ENCODE assay signal across 4 cellular contexts in the genomic region with DNA sequence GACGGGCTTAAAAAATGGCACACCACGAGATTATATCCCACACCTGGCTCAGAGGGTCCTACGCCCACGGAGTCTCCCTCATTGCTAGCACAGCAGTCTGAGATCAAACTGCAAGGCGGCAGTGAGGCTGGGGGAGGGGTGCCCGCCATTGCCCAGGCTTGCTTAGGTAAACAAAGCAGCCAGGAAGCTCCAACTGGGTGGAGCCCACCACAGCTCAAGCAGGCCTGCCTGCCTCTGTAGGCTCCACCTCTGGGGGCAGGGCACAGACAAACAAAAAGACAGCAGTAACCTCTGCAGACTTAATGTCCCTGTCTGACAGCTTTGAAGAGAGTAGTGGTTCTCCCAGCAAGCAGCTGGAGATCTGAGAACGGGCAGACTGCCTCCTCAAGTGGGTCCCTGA.
DNase-seq lines count a peak whose midpoint lies in the region; ATAC-seq, FAIRE-seq and TF ChIP-seq lines count a peak whose summit lies in the region.
"Not testable (repeated sequence)": the region's sequence is repeated elsewhere in the genome, so short reads cannot be mapped to it uniquely, and the experiment has no call there.

No MANE protein-coding gene starts in this region.

- H3K27me3 Mint-ChIP-seq in WTC11 (ENCODE audit: low read depth), result not testable (repeated sequence)

- 5% methylated on average over 5 of the region's 7 CpGs for WGBS in K562 (ENCODE audit: insufficient coverage, low coverage, missing lambda C conversion rate)
- 47% methylated on average over 6 of the region's 7 CpGs for WGBS in HepG2 (ENCODE audit: low lambda C conversion rate)

- H3K27ac ChIP-seq in K562 (ENCODE audit: extremely low read depth, low read depth, low read length); HepG2 (ENCODE audit: extremely low read length, insufficient read depth, low read length): not testable (repeated sequence)

- POLR2A ChIA-PET in WTC11 (lab: Charles Lee); K562 (lab: Yijun Ruan, JAX); HepG2 (lab: Yijun Ruan, JAX): not testable (repeated sequence)

- in situ Hi-C loops in K562 (cut with MboI); HepG2 (cut with HindIII; ENCODE audit: extremely low pct_ligation_motif_present, low pct_unique_long_range_greater_than_20kb): not testable (repeated sequence)

- H3K9me3 Mint-ChIP-seq in WTC11, result peaks cover 31% of the 10 kb centered on the region

- H3K4me3 Mint-ChIP-seq in WTC11, result peak overlapping the region; percentile 22; the same call in 1 of the 2 replicates

- not testable (repeated sequence) for TF ChIP-seq EP300 in K562 (IDR thresholded peaks at IDR 0.05; ENCODE audit: low read length); HepG2 (IDR thresholded peaks at IDR 0.05; ENCODE audit: low read depth in 2 of 2, low read length in 2 of 2); HepG2 (CRISPR knock-in tag; IDR thresholded peaks at IDR 0.05; ENCODE audit: borderline replicate concordance)

- intact Hi-C loops in K562 (cut with micrococcal nuclease); Right ventricle myocardium inferior (cut with DNase I); HepG2 (cut with micrococcal nuclease; ENCODE audit: unreplicated experiment): not testable (repeated sequence)

- H3K27ac Mint-ChIP-seq in WTC11, result not testable (repeated sequence)

- not testable (repeated sequence) for H3K9me3 ChIP-seq in K562 (replicated peaks; ENCODE audit: control insufficient read depth, insufficient read depth, low read depth, low read length); HepG2 (ENCODE audit: low read length)

- H3K9ac ChIP-seq in K562 (ENCODE audit: insufficient read depth in 1 of 2, low read depth in 2 of 2, low read length in 2 of 2); HepG2 (ENCODE audit: insufficient read depth, low read depth, low read length): not testable (repeated sequence)

- not testable (repeated sequence) for H3K4me2 ChIP-seq in K562 (ENCODE audit: insufficient read depth, low read length); HepG2 (ENCODE audit: low read depth, low read length)

- not testable (repeated sequence) for H3K79me2 ChIP-seq in K562 (ENCODE audit: control insufficient read depth, insufficient read depth, low read length); HepG2 (ENCODE audit: insufficient read depth, low read length)

- not testable (repeated sequence) for H3K27me3 ChIP-seq in K562 (ENCODE audit: control insufficient read depth in 2 of 2, insufficient read depth in 2 of 2, low read length in 2 of 2); HepG2 (ENCODE audit: control insufficient read depth in 1 of 2, insufficient read depth in 2 of 2, low read length in 2 of 2)

- H2AFZ ChIP-seq in K562 (ENCODE audit: low read depth, low read length); HepG2 (ENCODE audit: low read length): not testable (repeated sequence)

- peaks cover 15% of the 10 kb centered on the region for H3K4me1 Mint-ChIP-seq in WTC11

- TF ChIP-seq POLR2A in K562 (conservative IDR thresholded peaks at IDR 0.05); HepG2 (IDR thresholded peaks at IDR 0.05; ENCODE audit: insufficient read depth in 1 of 2, low read depth in 2 of 2, low read length in 2 of 2): not testable (repeated sequence)

- peaks cover 28% of the 10 kb centered on the region for H3K36me3 Mint-ChIP-seq in WTC11

- not testable (repeated sequence) for H3K36me3 ChIP-seq in K562 (ENCODE audit: control insufficient read depth, insufficient read depth, low read length); HepG2 (replicated peaks in 1 of 2; ENCODE audit: control insufficient read depth in 1 of 2, insufficient read depth in 2 of 2, low read length in 2 of 2)

- not testable (repeated sequence) for ATAC-seq in WTC11, K562, Right ventricle myocardium inferior, HepG2

- not testable (repeated sequence) for H4K20me1 ChIP-seq in K562 (replicated peaks; ENCODE audit: control insufficient read depth, insufficient read depth, low read length); HepG2 (ENCODE audit: insufficient read depth, low read length)

- TF ChIP-seq CTCF in WTC11 (IDR thresholded peaks at IDR 0.05); K562 (IDR thresholded peaks at IDR 0.05 in 2 of 3, conservative IDR thresholded peaks at IDR 0.05 in 1 of 3; ENCODE audit: insufficient read depth in 2 of 3, low read depth in 1 of 3, low read length in 3 of 3); HepG2 (CRISPR knock-in tag; IDR thresholded peaks at IDR 0.05): not testable (repeated sequence)

- not testable (repeated sequence) for BruUV-seq in K562 (replicated peaks; lab: Mats Ljungman, UMichigan); HepG2 (replicated peaks; lab: Mats Ljungman, UMichigan)

- not testable (repeated sequence) for FAIRE-seq in K562 (lab: Jason Lieb, UNC); HepG2 (lab: Jason Lieb, UNC)

- not testable (repeated sequence) for H3K9me1 ChIP-seq in K562 (ENCODE audit: control insufficient read depth, insufficient read depth, low read length)

- not testable (repeated sequence) for H3K4me3 ChIP-seq in K562; HepG2 (replicated peaks in 1 of 3; ENCODE audit: insufficient read depth in 1 of 3, low read depth in 2 of 3, low read length in 3 of 3)

- DNase-seq in WTC11 (ENCODE audit: low spot score); K562 (ENCODE audit: extremely low read depth in 1 of 4, low spot score in 3 of 4); HepG2 (ENCODE audit: low spot score): not testable (repeated sequence)
- DNase-seq in Right ventricle myocardium inferior (ENCODE audit: missing footprints), result peak; percentile 21

- CTCF ChIA-PET in WTC11 (lab: Charles Lee), result interaction anchor here (0.9 kb wide), 1 partner anchor 326 kb away, joined by 3 read pairs; no protein-coding TSS in a partner anchor
- CTCF ChIA-PET in K562 (lab: Yijun Ruan, JAX; ENCODE audit: low intra/inter-chr PET ratio); HepG2 (lab: Yijun Ruan, JAX; ENCODE audit: low intra/inter-chr PET ratio, low total read pairs): not testable (repeated sequence)

- TF ChIP-seq RAD21 in K562 (CRISPR knock-in tag; conservative IDR thresholded peaks at IDR 0.05 in 1 of 2, IDR thresholded peaks at IDR 0.05 in 1 of 2); HepG2 (CRISPR knock-in tag; IDR thresholded peaks at IDR 0.05): not testable (repeated sequence)

- H3K4me1 ChIP-seq in K562 (replicated peaks in 1 of 2; ENCODE audit: control insufficient read depth in 2 of 2, insufficient read depth in 2 of 2, low read length in 2 of 2); HepG2 (ENCODE audit: insufficient read depth, low read length): not testable (repeated sequence)

TF ChIP-seq in K562, 482 proteins besides CTCF, POLR2A, EP300 and RAD21:
- TF ChIP-seq EGR1 (conservative IDR thresholded peaks at IDR 0.05) (0 out of 2 replicates have a peak, but pooled peaks have one; percentile 9), NFRKB (IDR thresholded peaks at IDR 0.05; ENCODE audit: low read depth) (0 out of 2 replicates have a peak, but pooled peaks have one; percentile 39), FOXA3 (CRISPR knock-in tag; conservative IDR thresholded peaks at IDR 0.05 in 1 of 2, IDR thresholded peaks at IDR 0.05 in 1 of 2) (peak in 1 of 2 experiments; percentile 35; a peak in 1 of 4 replicates)
TF ChIP-seq in K562: peak in this region for 3; not testable (repeated sequence) for 479.

TF ChIP-seq in HepG2, 621 proteins besides CTCF, POLR2A, EP300 and RAD21 (continues in another document):
- not testable (repeated sequence) for TF ChIP-seq FOXA1 (IDR thresholded peaks at IDR 0.05)
- peak; percentile 72 for TF ChIP-seq FOXA1 (CRISPR knock-in tag; IDR thresholded peaks at IDR 0.05)
- TF ChIP-seq, protein P1, sequence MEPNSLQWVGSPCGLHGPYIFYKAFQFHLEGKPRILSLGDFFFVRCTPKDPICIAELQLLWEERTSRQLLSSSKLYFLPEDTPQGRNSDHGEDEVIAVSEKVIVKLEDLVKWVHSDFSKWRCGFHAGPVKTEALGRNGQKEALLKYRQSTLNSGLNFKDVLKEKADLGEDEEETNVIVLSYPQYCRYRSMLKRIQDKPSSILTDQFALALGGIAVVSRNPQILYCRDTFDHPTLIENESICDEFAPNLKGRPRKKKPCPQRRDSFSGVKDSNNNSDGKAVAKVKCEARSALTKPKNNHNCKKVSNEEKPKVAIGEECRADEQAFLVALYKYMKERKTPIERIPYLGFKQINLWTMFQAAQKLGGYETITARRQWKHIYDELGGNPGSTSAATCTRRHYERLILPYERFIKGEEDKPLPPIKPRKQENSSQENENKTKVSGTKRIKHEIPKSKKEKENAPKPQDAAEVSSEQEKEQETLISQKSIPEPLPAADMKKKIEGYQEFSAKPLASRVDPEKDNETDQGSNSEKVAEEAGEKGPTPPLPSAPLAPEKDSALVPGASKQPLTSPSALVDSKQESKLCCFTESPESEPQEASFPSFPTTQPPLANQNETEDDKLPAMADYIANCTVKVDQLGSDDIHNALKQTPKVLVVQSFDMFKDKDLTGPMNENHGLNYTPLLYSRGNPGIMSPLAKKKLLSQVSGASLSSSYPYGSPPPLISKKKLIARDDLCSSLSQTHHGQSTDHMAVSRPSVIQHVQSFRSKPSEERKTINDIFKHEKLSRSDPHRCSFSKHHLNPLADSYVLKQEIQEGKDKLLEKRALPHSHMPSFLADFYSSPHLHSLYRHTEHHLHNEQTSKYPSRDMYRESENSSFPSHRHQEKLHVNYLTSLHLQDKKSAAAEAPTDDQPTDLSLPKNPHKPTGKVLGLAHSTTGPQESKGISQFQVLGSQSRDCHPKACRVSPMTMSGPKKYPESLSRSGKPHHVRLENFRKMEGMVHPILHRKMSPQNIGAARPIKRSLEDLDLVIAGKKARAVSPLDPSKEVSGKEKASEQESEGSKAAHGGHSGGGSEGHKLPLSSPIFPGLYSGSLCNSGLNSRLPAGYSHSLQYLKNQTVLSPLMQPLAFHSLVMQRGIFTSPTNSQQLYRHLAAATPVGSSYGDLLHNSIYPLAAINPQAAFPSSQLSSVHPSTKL (CRISPR knock-in tag; IDR thresholded peaks at IDR 0.05), result 0 out of 2 replicates have a peak, but pooled peaks have one; percentile 6
- TF ChIP-seq ZMYM4 (CRISPR knock-in tag; IDR thresholded peaks at IDR 0.05), result peak; percentile 38; the same call in 1 of the 2 replicates
- peak; percentile 31; the same call in 1 of the 2 replicates for TF ChIP-seq FOXA3 (CRISPR knock-in tag; IDR thresholded peaks at IDR 0.05)
